In genomic region chr15:38186505-38186904, GRCh38 we compare ENCODE assay signal across 28 cellular contexts.
DNase-seq lines count a peak whose midpoint lies in the region; ATAC-seq, FAIRE-seq and TF ChIP-seq lines count a peak whose summit lies in the region.
"Had no signal": no experiment of that assay in that cellular context is flagged by ENCODE, and none has a peak within 500 bp of the region (broad histone marks: within the 10 kb centered on the region; RNA-seq: fewer than 3 reads in every experiment).

No MANE protein-coding gene starts in this region.

- H3K27me3 Mint-ChIP-seq in activated T-cell treated with anti-CD3 and anti-CD28 coated beads, Interleukin-2, amount 50 U/mL, for 4 hours (ENCODE audit: low read depth) = peaks cover 25% of the 10 kb centered on the region

- H3K36me3 ChIP-seq in OCI-LY7 (ENCODE audit: insufficient read depth, low read length) = no peaks in the 10 kb centered on the region
- H3K36me3 ChIP-seq: sigmoid colon, upper lobe of right lung had no signal

- H3K9me3 ChIP-seq in OCI-LY7 (ENCODE audit: low read length) = no peaks in the 10 kb centered on the region
- H3K9me3 ChIP-seq: psoas muscle, sigmoid colon, upper lobe of right lung had no signal

- POLR2A ChIA-PET in OCI-LY7 (lab: Charles Lee) = interaction anchor here (0.9 to 1.8 kb wide), 3 partner anchors 14 to 113 kb away, joined by 4 to 11 read pairs (median 5); no protein-coding TSS in a partner anchor

- intact Hi-C loops in OCI-LY7 (cut with micrococcal nuclease; ENCODE audit: unreplicated experiment) = no loop called here

- CTCF ChIA-PET in OCI-LY7 (lab: Charles Lee; ENCODE audit: unreplicated experiment) = interaction anchor here (1.0 to 1.4 kb wide), 2 partner anchors 11 to 25 kb away, joined by 3 to 4 read pairs; no protein-coding TSS in a partner anchor

- H3K36me3 Mint-ChIP-seq in activated T-cell treated with anti-CD3 and anti-CD28 coated beads, Interleukin-2, amount 50 U/mL, for 4 hours (ENCODE audit: insufficient read depth) = no peaks in the 10 kb centered on the region
- H3K36me3 Mint-ChIP-seq: activated naive CD4-positive, alpha-beta T cell treated with anti-CD3 and anti-CD28 coated beads, Interleukin-2, amount 10 ng/mL, durations not matched to agents 7 days and 5 days; brain; CD8-positive, alpha-beta T cell; stimulated activated naive B cell treated with anti-CD40 and anti-IgM and Interleukin-4, amounts not matched to agents 10 μg/mL and 1 μg/mL and 100 μg/mL, for 72 hours had no signal

- H3K4me3 ChIP-seq in OCI-LY7 (ENCODE audit: low read depth, low read length, poor library complexity, severe bottlenecking) = no peak overlapping the region
- H3K4me3 ChIP-seq: GM23248, psoas muscle, sigmoid colon, upper lobe of right lung had no signal

- H4K20me1 ChIP-seq in OCI-LY7 (ENCODE audit: insufficient read depth, low read length) = no peaks in the 10 kb centered on the region

- no peak overlapping the region for H3K27ac ChIP-seq in OCI-LY7 (ENCODE audit: low read depth, low read length, poor library complexity, severe bottlenecking)
- H3K27ac ChIP-seq: GM23248, psoas muscle, sigmoid colon, upper lobe of right lung had no signal

- peaks cover 63% of the 10 kb centered on the region for H3K4me1 ChIP-seq in OCI-LY7 (ENCODE audit: insufficient read depth, low read length, poor library complexity, severe bottlenecking)
- H3K4me1 ChIP-seq: psoas muscle, sigmoid colon, upper lobe of right lung had no signal

- no peak for TF ChIP-seq CTCF in OCI-LY7 (conservative IDR thresholded peaks at IDR 0.05; ENCODE audit: low read length)

- BruUV-seq in OCI-LY7 (replicated peaks; lab: Mats Ljungman, UMichigan) = no TSS peak

- no peaks in the 10 kb centered on the region for H3K79me2 ChIP-seq in OCI-LY7 (ENCODE audit: insufficient read depth, low read depth, low read length)

- peak overlapping the region; percentile 30; the same call in 1 of the 2 replicates for H3K4me2 ChIP-seq in OCI-LY7 (ENCODE audit: low read length)

- no peak overlapping the region for H3K4me3 Mint-ChIP-seq in activated T-cell treated with anti-CD3 and anti-CD28 coated beads, Interleukin-2, amount 50 U/mL, for 4 hours
- H3K4me3 Mint-ChIP-seq: activated naive CD4-positive, alpha-beta T cell treated with anti-CD3 and anti-CD28 coated beads, Interleukin-2, amount 10 ng/mL, durations not matched to agents 7 days and 5 days; B cell; brain; CD8-positive, alpha-beta T cell; stimulated activated naive B cell treated with anti-CD40 and anti-IgM and Interleukin-4, amounts not matched to agents 10 μg/mL and 1 μg/mL and 100 μg/mL, for 72 hours had no signal

- H3K9me3 Mint-ChIP-seq in activated T-cell treated with anti-CD3 and anti-CD28 coated beads, Interleukin-2, amount 50 U/mL, for 4 hours = no peaks in the 10 kb centered on the region
- H3K9me3 Mint-ChIP-seq: activated naive CD4-positive, alpha-beta T cell treated with anti-CD3 and anti-CD28 coated beads, Interleukin-2, amount 10 ng/mL, durations not matched to agents 7 days and 5 days; brain; CD8-positive, alpha-beta T cell; stimulated activated naive B cell treated with anti-CD40 and anti-IgM and Interleukin-4, amounts not matched to agents 10 μg/mL and 1 μg/mL and 100 μg/mL, for 72 hours had no signal

- no peaks in the 10 kb centered on the region for H3K4me1 Mint-ChIP-seq in activated T-cell treated with anti-CD3 and anti-CD28 coated beads, Interleukin-2, amount 50 U/mL, for 4 hours (ENCODE audit: low read depth)
- H3K4me1 Mint-ChIP-seq: activated naive CD4-positive, alpha-beta T cell treated with anti-CD3 and anti-CD28 coated beads, Interleukin-2, amount 10 ng/mL, durations not matched to agents 7 days and 5 days; B cell; stimulated activated naive B cell treated with anti-CD40 and anti-IgM and Interleukin-4, amounts not matched to agents 10 μg/mL and 1 μg/mL and 100 μg/mL, for 72 hours had no signal

- peak overlapping the region; percentile 8; the same call in 1 of the 2 replicates for H2AFZ ChIP-seq in OCI-LY7 (ENCODE audit: low read length)
- H2AFZ ChIP-seq: GM23248 had no signal

- no peak for TF ChIP-seq POLR2A in erythroblast (IDR thresholded peaks at IDR 0.05; ENCODE audit: low read length)

- DNase-seq in COR-L47 (lab: John Stamatoyannopoulos, UW) = peak; percentile 2
- peak in 2 of 3 experiments; percentile 59 to 78 for DNase-seq in NCI-H1417 (lab: John Stamatoyannopoulos, UW)
- no peak for DNase-seq in OCI-LY7 (ENCODE audit: low spot score)
- DNase-seq in HTR-8/SVneo (ENCODE audit: insufficient read length, low spot score) = no peak
- DNase-seq in erythroblast (lab: John Stamatoyannopoulos, UW) = no peak
- DNase-seq in activated T-cell treated with anti-CD3 and anti-CD28 coated beads, Interleukin-2, amount 50 U/mL, for 4 hours = no peak
- DNase-seq: activated CD4-positive, alpha-beta T cell treated with anti-CD3 and anti-CD28 coated beads, Interleukin-2, amount 50 U/mL, for 48 hours; activated naive CD4-positive, alpha-beta T cell treated with anti-CD3 and anti-CD28 coated beads, Interleukin-2, amount 10 ng/mL, durations not matched to agents 7 days and 5 days; CD8-positive, alpha-beta T cell; cerebellar nuclear complex; GM23248; KG1; NCI-H187; NCI-H446; NK-92 treated with Interleukin-12 subunit alpha and Interleukin-12 subunit beta, amount 100 ng/mL, for 24 hours; nucleus accumbens; psoas muscle; sigmoid colon; stimulated activated naive B cell treated with anti-CD40 and anti-IgM and Interleukin-4, amounts not matched to agents 10 μg/mL and 1 μg/mL and 100 μg/mL, for 72 hours; T-helper 1 cell; upper lobe of right lung had no signal

- H3K9me2 ChIP-seq in OCI-LY7 (ENCODE audit: insufficient read depth, low read length) = no peaks in the 10 kb centered on the region

- FAIRE-seq in HTR-8/SVneo (lab: Jason Lieb, UNC) = no peak
- FAIRE-seq: endothelial cell of umbilical vein, G401.6 had no signal

- ATAC-seq in GM21529 (IDR thresholded peaks at IDR 0.05; ENCODE audit: unreplicated experiment) = peak; percentile 90
- no peak for ATAC-seq in GM19455 (IDR thresholded peaks at IDR 0.05; ENCODE audit: unreplicated experiment)
- no peak for ATAC-seq in activated T-cell treated with anti-CD3 and anti-CD28 coated beads, Interleukin-2, amount 50 U/mL, for 4 hours
- ATAC-seq: CD8-positive, alpha-beta T cell; left lobe of liver; psoas muscle; stimulated activated naive B cell treated with anti-CD40 and anti-IgM and Interleukin-4, amounts not matched to agents 10 μg/mL and 1 μg/mL and 100 μg/mL, for 72 hours; upper lobe of right lung had no signal

Comparison
In these comparisons a context has a peak if more than half of its experiments do, and no peak if none do; other contexts are left out.
1. DNase-seq: peak in COR-L47 (single experiment) and NCI-H1417 (2 of 3); none in OCI-LY7 (single experiment), HTR-8/SVneo (single experiment), erythroblast (0 of 2) and activated T-cell treated with anti-CD3 and anti-CD28 coated beads, Interleukin-2, amount 50 U/mL, for 4 hours (single experiment).